Comparison of ENCODE assay signal across 17 cellular contexts in genomic region chr11:126890561-126890960, GRCh38.
A peak's percentile ranks its signal among the peaks of the same experiment; 100 is the strongest.
DNase-seq lines count a peak whose midpoint lies in the region; ATAC-seq, FAIRE-seq and TF ChIP-seq lines count a peak whose summit lies in the region.
"Had no signal": no experiment of that assay in that cellular context is flagged by ENCODE, and none has a peak within 500 bp of the region (broad histone marks: within the 10 kb centered on the region; RNA-seq: fewer than 3 reads in every experiment).

No MANE protein-coding gene starts in this region.

- TF ChIP-seq POLR2A in K562 (conservative IDR thresholded peaks at IDR 0.05), result no peak

- intact Hi-C loops in K562 (cut with micrococcal nuclease), result no loop called here

- no peak for TF ChIP-seq RAD21 in K562 (CRISPR knock-in tag; conservative IDR thresholded peaks at IDR 0.05 in 1 of 2, IDR thresholded peaks at IDR 0.05 in 1 of 2)

- 0% methylated on average over 7 of the region's 7 CpGs for WGBS in K562 (ENCODE audit: insufficient coverage, low coverage, missing lambda C conversion rate)

- H3K27me3 ChIP-seq in K562 (ENCODE audit: control insufficient read depth in 2 of 2, insufficient read depth in 2 of 2, low read length in 2 of 2), result peaks cover 0 to 3% of the 10 kb centered on the region in 2 experiments; a peak in 1 of 5 replicates
- H3K27me3 ChIP-seq: neutrophil had no signal

- no peaks in the 10 kb centered on the region for H3K79me2 ChIP-seq in K562 (ENCODE audit: control insufficient read depth, insufficient read depth, low read length)

- no peaks in the 10 kb centered on the region for H3K9me3 ChIP-seq in K562 (replicated peaks; ENCODE audit: control insufficient read depth, insufficient read depth, low read depth, low read length)
- H3K9me3 ChIP-seq: neutrophil had no signal

- TF ChIP-seq CTCF in K562 (IDR thresholded peaks at IDR 0.05 in 2 of 3, conservative IDR thresholded peaks at IDR 0.05 in 1 of 3; ENCODE audit: insufficient read depth in 2 of 3, low read depth in 1 of 3, low read length in 3 of 3), result no peak

- no peak overlapping the region for H3K4me3 ChIP-seq in K562

- H3K4me1 ChIP-seq in K562 (replicated peaks in 1 of 2; ENCODE audit: control insufficient read depth in 2 of 2, insufficient read depth in 2 of 2, low read length in 2 of 2), result no peaks in the 10 kb centered on the region

- H3K9me1 ChIP-seq in K562 (ENCODE audit: control insufficient read depth, insufficient read depth, low read length), result no peaks in the 10 kb centered on the region

- DNase-seq in HEK293T (ENCODE audit: extremely low spot score) (peak; percentile 12), K562 (ENCODE audit: extremely low read depth in 1 of 4, low spot score in 3 of 4) (peak in 1 of 4 experiments; percentile 1), iPS DF 4.7 (ENCODE audit: extremely low read depth, low spot score) (peak; percentile 30), retina (peak; percentile 42), NCI-H2029 (lab: John Stamatoyannopoulos, UW) (no peak)
- DNase-seq: activated CD4-positive, alpha-beta T cell treated with anti-CD3 and anti-CD28 coated beads for 4 hours; activated effector memory CD4-positive, alpha-beta T cell treated with Interleukin-2 at 50 U/mL for 16 hours; amniotic stem cell; cerebellar nuclear complex; left colon; NCI-H2171 had no signal

- no peak for TF ChIP-seq EP300 in K562 (IDR thresholded peaks at IDR 0.05; ENCODE audit: low read length)

- no peak overlapping the region for H2AFZ ChIP-seq in K562 (ENCODE audit: low read depth, low read length)

- no peaks in the 10 kb centered on the region for H3K36me3 ChIP-seq in K562 (ENCODE audit: control insufficient read depth, insufficient read depth, low read length)
- H3K36me3 ChIP-seq: neutrophil had no signal

- H3K9ac ChIP-seq in K562 (ENCODE audit: insufficient read depth in 1 of 2, low read depth in 2 of 2, low read length in 2 of 2), result no peak overlapping the region

- in situ Hi-C loops in K562 (cut with MboI), result no loop called here

- POLR2A ChIA-PET in HEK293T (lab: Yijun Ruan, JAX), result no interaction called here
- POLR2A ChIA-PET in K562 (lab: Yijun Ruan, JAX), result interaction anchor here (0.6 kb wide), 1 partner anchor 1651 kb away, joined by 3 read pairs; no protein-coding TSS in a partner anchor

- no peak overlapping the region for H3K27ac ChIP-seq in K562 (ENCODE audit: extremely low read depth, low read depth, low read length)
- H3K27ac ChIP-seq: neutrophil had no signal

- H3K4me2 ChIP-seq in K562 (ENCODE audit: insufficient read depth, low read length), result no peak overlapping the region

- CTCF ChIA-PET in HEK293T (lab: Yijun Ruan, JAX) (interaction anchor here (0.6 kb wide), 1 partner anchor 15 kb away, joined by 3 read pairs; no protein-coding TSS in a partner anchor), K562 (lab: Yijun Ruan, JAX; ENCODE audit: low intra/inter-chr PET ratio) (no interaction called here)

- H4K20me1 ChIP-seq in K562 (replicated peaks; ENCODE audit: control insufficient read depth, insufficient read depth, low read length), result no peaks in the 10 kb centered on the region

- BruUV-seq in K562 (replicated peaks; lab: Mats Ljungman, UMichigan), result no TSS peak

- no peak for FAIRE-seq in K562 (lab: Jason Lieb, UNC)
- FAIRE-seq: endometrium, urothelium cell line had no signal

- ATAC-seq in K562 (peak; percentile 70), HG03342 (IDR thresholded peaks at IDR 0.05; ENCODE audit: unreplicated experiment) (no peak), HG03159 (IDR thresholded peaks at IDR 0.05; ENCODE audit: unreplicated experiment) (no peak), HG02798 (IDR thresholded peaks at IDR 0.05; ENCODE audit: poor library complexity, unreplicated experiment) (no peak)
- ATAC-seq: left colon had no signal

TF ChIP-seq in HEK293T, 16 proteins besides CTCF, POLR2A, EP300 and RAD21:
- TF ChIP-seq LEF1 (IDR thresholded peaks at IDR 0.05; ENCODE audit: borderline replicate concordance) (no peak), ZNF384 (IDR thresholded peaks at IDR 0.05) (no peak), CTBP1 (IDR thresholded peaks at IDR 0.05; ENCODE audit: borderline replicate concordance) (no peak), SP1 (IDR thresholded peaks at IDR 0.05) (no peak), L3MBTL2 (conservative IDR thresholded peaks at IDR 0.05) (no peak), FOXA1 (IDR thresholded peaks at IDR 0.05) (no peak), BHLHE40 (IDR thresholded peaks at IDR 0.05; ENCODE audit: borderline replicate concordance) (no peak), NFRKB (IDR thresholded peaks at IDR 0.05) (no peak), SUZ12 (IDR thresholded peaks at IDR 0.05) (no peak), ARNT (IDR thresholded peaks at IDR 0.05) (no peak), HDGF (IDR thresholded peaks at IDR 0.05; ENCODE audit: borderline replicate concordance) (no peak), ELF4 (IDR thresholded peaks at IDR 0.05) (no peak), FOXM1 (IDR thresholded peaks at IDR 0.05; ENCODE audit: borderline replicate concordance) (no peak), TARDBP (IDR thresholded peaks at IDR 0.05) (no peak), FOXK2 (IDR thresholded peaks at IDR 0.05) (no peak)
- TF ChIP-seq, protein P1, sequence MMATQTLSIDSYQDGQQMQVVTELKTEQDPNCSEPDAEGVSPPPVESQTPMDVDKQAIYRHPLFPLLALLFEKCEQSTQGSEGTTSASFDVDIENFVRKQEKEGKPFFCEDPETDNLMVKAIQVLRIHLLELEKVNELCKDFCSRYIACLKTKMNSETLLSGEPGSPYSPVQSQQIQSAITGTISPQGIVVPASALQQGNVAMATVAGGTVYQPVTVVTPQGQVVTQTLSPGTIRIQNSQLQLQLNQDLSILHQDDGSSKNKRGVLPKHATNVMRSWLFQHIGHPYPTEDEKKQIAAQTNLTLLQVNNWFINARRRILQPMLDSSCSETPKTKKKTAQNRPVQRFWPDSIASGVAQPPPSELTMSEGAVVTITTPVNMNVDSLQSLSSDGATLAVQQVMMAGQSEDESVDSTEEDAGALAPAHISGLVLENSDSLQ (IDR thresholded peaks at IDR 0.05), result no peak
TF ChIP-seq in HEK293T: peak in this region for 0.

TF ChIP-seq in K562, 482 proteins besides CTCF, POLR2A, EP300 and RAD21:
- no peak for TF ChIP-seq SPI1 (IDR thresholded peaks at IDR 0.05; ENCODE audit: borderline replicate concordance, low read depth, low read length)
- no peak for TF ChIP-seq TRIM24 (IDR thresholded peaks at IDR 0.05)
- no peak for TF ChIP-seq HEY1 (CRISPR knock-in tag; IDR thresholded peaks at IDR 0.05; ENCODE audit: borderline replicate concordance)
- no peak for TF ChIP-seq MBD2 (IDR thresholded peaks at IDR 0.05; ENCODE audit: borderline replicate concordance, low read depth)
- no peak for TF ChIP-seq TFE3 (CRISPR knock-in tag; IDR thresholded peaks at IDR 0.05)
- no peak for TF ChIP-seq ZNF232 (CRISPR knock-in tag; IDR thresholded peaks at IDR 0.05)
- no peak for TF ChIP-seq RBBP5 (IDR thresholded peaks at IDR 0.05; ENCODE audit: borderline replicate concordance, insufficient read depth, low read length, poor library complexity, severe bottlenecking)
- TF ChIP-seq SRSF7 (optimal IDR thresholded peaks at IDR 0.05; ENCODE audit: low read depth, low read length), result no peak
